8 cellular contexts compared by ENCODE assay signal in genomic region chr7:149028346-149029109, GRCh38. TPM values are rescaled to one million over a fixed set of nuclear protein-coding genes. Genes with fewer than 3 reads are reported as not detected.
DNase-seq lines count a peak whose midpoint lies in the region; FAIRE-seq and TF ChIP-seq lines count a peak whose summit lies in the region.

A gene with protein sequence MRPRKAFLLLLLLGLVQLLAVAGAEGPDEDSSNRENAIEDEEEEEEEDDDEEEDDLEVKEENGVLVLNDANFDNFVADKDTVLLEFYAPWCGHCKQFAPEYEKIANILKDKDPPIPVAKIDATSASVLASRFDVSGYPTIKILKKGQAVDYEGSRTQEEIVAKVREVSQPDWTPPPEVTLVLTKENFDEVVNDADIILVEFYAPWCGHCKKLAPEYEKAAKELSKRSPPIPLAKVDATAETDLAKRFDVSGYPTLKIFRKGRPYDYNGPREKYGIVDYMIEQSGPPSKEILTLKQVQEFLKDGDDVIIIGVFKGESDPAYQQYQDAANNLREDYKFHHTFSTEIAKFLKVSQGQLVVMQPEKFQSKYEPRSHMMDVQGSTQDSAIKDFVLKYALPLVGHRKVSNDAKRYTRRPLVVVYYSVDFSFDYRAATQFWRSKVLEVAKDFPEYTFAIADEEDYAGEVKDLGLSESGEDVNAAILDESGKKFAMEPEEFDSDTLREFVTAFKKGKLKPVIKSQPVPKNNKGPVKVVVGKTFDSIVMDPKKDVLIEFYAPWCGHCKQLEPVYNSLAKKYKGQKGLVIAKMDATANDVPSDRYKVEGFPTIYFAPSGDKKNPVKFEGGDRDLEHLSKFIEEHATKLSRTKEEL (minus strand): TSS chr7:149028505. CDS start chr7:149028408, 97 bp downstream.

- H3K4me2 ChIP-seq in H9 (ENCODE audit: insufficient read depth, insufficient read length, low read length) = peak within 1 kb of the TSS; percentile 99

- H3K4me1 Mint-ChIP-seq in H9 (peaks cover 38% of the 10 kb centered on the region in 2 experiments), nephron (peaks cover 35% of the 10 kb centered on the region)
- peaks cover 42% of the 10 kb centered on the region for H3K4me1 Mint-ChIP-seq in stimulated activated naive CD8-positive, alpha-beta T cell treated with anti-CD3 and anti-CD28 coated beads, Interleukin-15, Interleukin-2, amounts not matched to agents 100 ng/mL and 50 ng/mL, for 24 hours (ENCODE audit: low read depth)

- no peak within 1 kb of the TSS for H4K91ac ChIP-seq in H9 (ENCODE audit: insufficient read length, low read depth, low read length)

- no peak within 1 kb of the TSS for H4K8ac ChIP-seq in H9 (replicated peaks; ENCODE audit: insufficient read length, low read depth, low read length)

- DNase-seq in H9 (peak; percentile 100), MG63 (peak; percentile 98), SHP77 treated with DMSO at 0.1 percent for 48 hours (lab: John Stamatoyannopoulos, UW) (peak; percentile 97), fibroblast of the aortic adventitia (ENCODE audit: low read depth) (peak; percentile 99)
- DNase-seq in activated effector memory CD4-positive, alpha-beta T cell treated with anti-CD3 and anti-CD28 coated beads, Interleukin-2, amount 50 U/mL, for 16 hours = peak; percentile 100

- no peak within 1 kb of the TSS for H2BK120ac ChIP-seq in H9 (ENCODE audit: low read depth, low read length, poor library complexity, severe bottlenecking)

- H4K20me1 ChIP-seq in H9 (ENCODE audit: control insufficient read depth, insufficient read depth, insufficient read length) = no peaks in the 10 kb centered on the region

- no peaks in the 10 kb centered on the region for H3K9me3 ChIP-seq in H9 (ENCODE audit: control insufficient read depth, low read depth, low read length)
- no peaks in the 10 kb centered on the region for H3K9me3 ChIP-seq in MG63

- peaks cover 27% of the 10 kb centered on the region; the same call in 1 of the 2 replicates for H3K79me2 ChIP-seq in H9 (ENCODE audit: insufficient read depth, low read length)

- no peak within 1 kb of the TSS for H3K4ac ChIP-seq in H9 (ENCODE audit: low read depth, low read length)

- peak within 1 kb of the TSS; percentile 94 for H3K9ac ChIP-seq in H9 (ENCODE audit: extremely low read depth, insufficient read length, low read length)

- no peak within 1 kb of the TSS for H3T11ph ChIP-seq in H9 (ENCODE audit: low read length)

- no peak within 1 kb of the TSS for H2BK12ac ChIP-seq in H9 (ENCODE audit: insufficient read length, low read depth, low read length)

- peak within 1 kb of the TSS; percentile 80 for H3K14ac ChIP-seq in H9 (ENCODE audit: insufficient read depth, low read length)

- H3K23me2 ChIP-seq in H9 (ENCODE audit: insufficient read length, low read depth, low read length, poor library complexity, severe bottlenecking) = peaks cover 6% of the 10 kb centered on the region

- H3K27me3 ChIP-seq in H9 (ENCODE audit: insufficient read depth, low read length) (no peaks in the 10 kb centered on the region), MG63 (no peaks in the 10 kb centered on the region)

- peak; percentile 97 for FAIRE-seq in G401.6 (lab: Jason Lieb, UNC)

- no peak within 1 kb of the TSS for H3K27ac ChIP-seq in H9 (ENCODE audit: insufficient read length, low read depth, low read length)

- H3K36me3 Mint-ChIP-seq in H9 (ENCODE audit: insufficient read depth in 1 of 3, low read depth in 3 of 3) (peaks cover 3 to 17% (median 7%) of the 10 kb centered on the region in 3 experiments), nephron (ENCODE audit: low read depth) (peaks cover 11% of the 10 kb centered on the region)
- H3K36me3 Mint-ChIP-seq in stimulated activated naive CD8-positive, alpha-beta T cell treated with anti-CD3 and anti-CD28 coated beads, Interleukin-15, Interleukin-2, amounts not matched to agents 100 ng/mL and 50 ng/mL, for 24 hours (ENCODE audit: low read depth) = peaks cover 25% of the 10 kb centered on the region

- H3K56ac ChIP-seq in H9 (ENCODE audit: insufficient read length, low read depth, low read length) = no peak within 1 kb of the TSS

- no CpG with 5 or more reads among the region's 87 CpGs for WGBS in H9 (ENCODE audit: extremely low coverage, insufficient read length, low lambda C conversion rate)

- H3K4me3 Mint-ChIP-seq in H9 = peak within 1 kb of the TSS; percentile 93 to 96
- peak within 1 kb of the TSS; percentile 91 to 98 (median 98) for H3K4me3 Mint-ChIP-seq in nephron
- H3K4me3 Mint-ChIP-seq in stimulated activated naive CD8-positive, alpha-beta T cell treated with anti-CD3 and anti-CD28 coated beads, Interleukin-15, Interleukin-2, amounts not matched to agents 100 ng/mL and 50 ng/mL, for 24 hours = peak within 1 kb of the TSS; percentile 91

- no peak within 1 kb of the TSS for H2AK5ac ChIP-seq in H9 (ENCODE audit: insufficient read length, low read length)

- no peak within 1 kb of the TSS; the same call in 1 of the 2 replicates for H2BK15ac ChIP-seq in H9 (ENCODE audit: low read depth, low read length)

- no peak within 1 kb of the TSS for H2BK20ac ChIP-seq in H9 (ENCODE audit: low read depth, low read length, poor library complexity, severe bottlenecking)

- peaks cover 3% of the 10 kb centered on the region; the same call in 1 of the 2 replicates for H3K4me1 ChIP-seq in H9 (ENCODE audit: insufficient read depth, low read length)

- no peak within 1 kb of the TSS for H4K5ac ChIP-seq in H9 (ENCODE audit: insufficient read length, low read depth, low read length)

- H3K27ac Mint-ChIP-seq in H9 (peak within 1 kb of the TSS; percentile 85 to 92 (median 89)), nephron (peak within 1 kb of the TSS; percentile 90 to 97 (median 97))
- H3K27ac Mint-ChIP-seq in stimulated activated naive CD8-positive, alpha-beta T cell treated with anti-CD3 and anti-CD28 coated beads, Interleukin-15, Interleukin-2, amounts not matched to agents 100 ng/mL and 50 ng/mL, for 24 hours = peak within 1 kb of the TSS; percentile 93

- no peak within 1 kb of the TSS for H3K23ac ChIP-seq in H9 (ENCODE audit: insufficient read length, low read depth, low read length)

- H2AFZ ChIP-seq in H9 (ENCODE audit: low read length) = peak within 1 kb of the TSS; percentile 90

- TF ChIP-seq CTCF in H9 (conservative IDR thresholded peaks at IDR 0.05) = peak; percentile 26; the same call in 1 of the 3 replicates
- TF ChIP-seq CTCF in fibroblast of the aortic adventitia (IDR thresholded peaks at IDR 0.05; ENCODE audit: insufficient read depth, low read length) = peak; percentile 30
- peak in 2 of 3 experiments; percentile 14 to 18 for TF ChIP-seq CTCF in nephron (IDR thresholded peaks at IDR 0.05; ENCODE audit: unreplicated experiment in 3 of 3)

- peak within 1 kb of the TSS; percentile 62 for H3K4me3 ChIP-seq in MG63
- peak within 1 kb of the TSS; percentile 86 for H3K4me3 ChIP-seq in fibroblast of the aortic adventitia (ENCODE audit: low read depth, low read length)

- no peak within 1 kb of the TSS for H2BK5ac ChIP-seq in H9 (ENCODE audit: insufficient read length, low read length)

- peaks cover 2% of the 10 kb centered on the region; the same call in 1 of the 2 replicates for H3K36me3 ChIP-seq in MG63

- H3K9me3 Mint-ChIP-seq in H9 (no peaks in the 10 kb centered on the region), nephron (peaks cover 3% of the 10 kb centered on the region)
- no peaks in the 10 kb centered on the region for H3K9me3 Mint-ChIP-seq in stimulated activated naive CD8-positive, alpha-beta T cell treated with anti-CD3 and anti-CD28 coated beads, Interleukin-15, Interleukin-2, amounts not matched to agents 100 ng/mL and 50 ng/mL, for 24 hours

- H3K18ac ChIP-seq in H9 (ENCODE audit: insufficient read length, low read depth, low read length) = peak within 1 kb of the TSS; percentile 70

- H3K27me3 Mint-ChIP-seq in H9 (ENCODE audit: low read depth) = peaks cover 22% of the 10 kb centered on the region
- H3K27me3 Mint-ChIP-seq in nephron (ENCODE audit: low read depth) = peaks cover 3% of the 10 kb centered on the region
- no peaks in the 10 kb centered on the region for H3K27me3 Mint-ChIP-seq in stimulated activated naive CD8-positive, alpha-beta T cell treated with anti-CD3 and anti-CD28 coated beads, Interleukin-15, Interleukin-2, amounts not matched to agents 100 ng/mL and 50 ng/mL, for 24 hours

- peaks cover 2% of the 10 kb centered on the region for H3K79me1 ChIP-seq in H9 (ENCODE audit: insufficient read depth, low read depth, low read length, poor library complexity, severe bottlenecking)

RNA-seq across cellular contexts. Expression of the gene that starts here (rescaled TPM):
- 217 and 230 TPM in 2 replicates for total RNA-seq in H9 (2021)
- total RNA-seq in MG63 (2014; rRNA removed; shearing (Covaris generic); ENCODE audit: low replicate concordance) = 189 and 204 TPM in 2 replicates
- total RNA-seq in fibroblast of the aortic adventitia (ENCODE audit: low replicate concordance) = 123 and 200 TPM in 2 replicates
